In the genomic region with DNA sequence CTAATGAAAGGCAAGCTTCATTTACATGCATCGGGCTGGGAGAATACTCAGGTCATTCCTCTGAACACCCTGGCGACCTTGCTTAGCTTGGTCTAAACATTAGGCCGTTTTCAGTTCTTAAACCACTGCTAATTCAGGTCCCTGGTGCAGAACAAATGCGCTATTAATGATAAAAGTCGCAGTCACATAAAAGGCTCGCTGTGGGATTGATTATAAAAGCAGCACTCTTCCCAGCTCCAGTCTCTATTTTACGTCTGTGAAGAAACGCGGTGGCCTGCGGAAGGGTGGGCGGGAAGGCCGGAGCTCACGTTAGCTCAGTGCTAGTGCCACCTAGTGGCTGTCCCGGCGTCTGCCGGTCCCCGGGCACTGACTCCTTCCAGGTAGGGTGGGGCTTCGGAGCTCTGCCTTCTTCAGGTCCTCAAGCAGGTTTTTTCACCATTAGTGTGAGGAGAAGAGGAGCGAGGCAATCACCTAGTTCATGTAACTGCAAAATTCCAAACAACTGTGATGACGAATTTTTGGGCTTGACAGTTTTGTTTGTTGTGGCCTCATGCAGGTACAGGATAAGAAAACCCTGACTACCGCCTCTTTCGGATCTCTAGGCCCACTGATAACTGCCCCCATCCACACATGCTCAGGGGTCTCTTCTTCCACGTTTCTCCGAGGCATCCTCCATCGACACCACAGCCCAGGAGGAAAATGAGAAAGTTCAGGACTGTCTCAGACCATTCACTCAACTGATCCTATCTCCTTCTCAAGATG, we compare ENCODE assay signal across 9 cellular contexts.
DNase-seq lines count a peak whose midpoint lies in the region; ATAC-seq and TF ChIP-seq lines count a peak whose summit lies in the region.
"Had no signal": no experiment of that assay in that cellular context is flagged by ENCODE, and none has a peak within 500 bp of the region (broad histone marks: within the 10 kb centered on the region; RNA-seq: fewer than 3 reads in every experiment).

No MANE protein-coding gene starts in this region.

- TF ChIP-seq CTCF in mesothelial cell of epicardium (IDR thresholded peaks at IDR 0.05; ENCODE audit: unreplicated experiment), result peak; percentile 63

- peak overlapping the region in 1 of 2 donors; percentile 29 for H3K4me3 Mint-ChIP-seq in effector memory CD8-positive, alpha-beta T cell
- peak overlapping the region; percentile 46 for H3K4me3 Mint-ChIP-seq in mesothelial cell of epicardium
- H3K4me3 Mint-ChIP-seq: stimulated activated naive CD8-positive, alpha-beta T cell treated with anti-CD3 and anti-CD28 coated beads, Interleukin-15, Interleukin-2, amounts not matched to agents 100 ng/mL and 50 ng/mL, for 24 hours had no signal

- no peak overlapping the region for H3K27ac Mint-ChIP-seq in effector memory CD8-positive, alpha-beta T cell
- H3K27ac Mint-ChIP-seq in mesothelial cell of epicardium, result no peak overlapping the region
- H3K27ac Mint-ChIP-seq: stimulated activated naive CD8-positive, alpha-beta T cell treated with anti-CD3 and anti-CD28 coated beads, Interleukin-15, Interleukin-2, amounts not matched to agents 100 ng/mL and 50 ng/mL, for 24 hours had no signal

- no peaks in the 10 kb centered on the region for H3K36me3 Mint-ChIP-seq in effector memory CD8-positive, alpha-beta T cell (ENCODE audit: insufficient read depth)
- H3K36me3 Mint-ChIP-seq in mesothelial cell of epicardium, result no peaks in the 10 kb centered on the region

- ATAC-seq in HG02798 (IDR thresholded peaks at IDR 0.05; ENCODE audit: poor library complexity, unreplicated experiment) (peak; percentile 88), GM21447 (IDR thresholded peaks at IDR 0.05; ENCODE audit: unreplicated experiment) (no peak)
- peak; percentile 83 for ATAC-seq in effector memory CD8-positive, alpha-beta T cell (replicated peaks)

- H3K4me1 Mint-ChIP-seq in effector memory CD8-positive, alpha-beta T cell (ENCODE audit: low read depth in 2 of 2), result peaks cover 0 to 4% of the 10 kb centered on the region in 2 donors
- peaks cover 5% of the 10 kb centered on the region for H3K4me1 Mint-ChIP-seq in mesothelial cell of epicardium

- H3K27me3 Mint-ChIP-seq in effector memory CD8-positive, alpha-beta T cell, result peaks cover 36 to 50% of the 10 kb centered on the region in 2 donors
- peaks cover 5% of the 10 kb centered on the region for H3K27me3 Mint-ChIP-seq in mesothelial cell of epicardium (ENCODE audit: low read depth)

- no peaks in the 10 kb centered on the region for H3K9me3 Mint-ChIP-seq in effector memory CD8-positive, alpha-beta T cell
- H3K9me3 Mint-ChIP-seq in mesothelial cell of epicardium, result no peaks in the 10 kb centered on the region
- H3K9me3 Mint-ChIP-seq: stimulated activated naive CD8-positive, alpha-beta T cell treated with anti-CD3 and anti-CD28 coated beads, Interleukin-15, Interleukin-2, amounts not matched to agents 100 ng/mL and 50 ng/mL, for 24 hours had no signal

- DNase-seq in Daoy (ENCODE audit: low read depth) (peak; percentile 83), NCI-H82 (lab: John Stamatoyannopoulos, UW) (peak; percentile 81), mesothelial cell of epicardium (ENCODE audit: low spot score in 2 of 2, unreplicated experiment in 2 of 2) (peak; percentile 69 to 84)
- DNase-seq in activated CD8-positive, alpha-beta memory T cell treated with anti-CD3 and anti-CD28 coated beads for 1 hour (ENCODE audit: extremely low read depth in 1 of 2, low read depth in 1 of 2), result peak; percentile 11 to 41
- peak; percentile 52 to 56 (median 56) for DNase-seq in effector memory CD8-positive, alpha-beta T cell
- peak; percentile 42 for DNase-seq in stimulated activated CD8-positive, alpha-beta memory T cell treated with anti-CD3 and anti-CD28 coated beads, Interleukin-15, amount 100 ng/mL, for 24 hours (ENCODE audit: low read depth)

Comparison
In these comparisons a context has a peak if more than half of its experiments do, and no peak if none do; other contexts are left out.
1. DNase-seq: peak in every context shown above with its lines; median percentile 83 in Daoy; 81 in NCI-H82; 76 in mesothelial cell of epicardium; 56 in effector memory CD8-positive, alpha-beta T cell; 42 in stimulated activated CD8-positive, alpha-beta memory T cell treated with anti-CD3 and anti-CD28 coated beads, Interleukin-15, amount 100 ng/mL, for 24 hours; 26 in activated CD8-positive, alpha-beta memory T cell treated with anti-CD3 and anti-CD28 coated beads for 1 hour.